7 cellular contexts compared by ENCODE assay signal in genomic region chr12:7060353-7060954, GRCh38. TPM values are rescaled to one million over a fixed set of nuclear protein-coding genes. Genes with fewer than 3 reads are reported as not detected.
DNase-seq lines count a peak whose midpoint lies in the region; ATAC-seq and TF ChIP-seq lines count a peak whose summit lies in the region.

Gene C1S (plus strand): TSS chr12:7060718. CDS start chr12:7061913, 1,195 bp downstream.

- TF ChIP-seq EP300 in Ishikawa (IDR thresholded peaks at IDR 0.05; ENCODE audit: borderline replicate concordance) = no peak

- peak; percentile 85 for ATAC-seq in left lobe of liver
- ATAC-seq in GM18498 (IDR thresholded peaks at IDR 0.05; ENCODE audit: unreplicated experiment) = no peak

- H3K27me3 Mint-ChIP-seq in chondrocyte (ENCODE audit: low read depth) (peaks cover 2% of the 10 kb centered on the region), immature natural killer cell (ENCODE audit: low read depth in 3 of 3) (peaks cover 3 to 14% (median 6%) of the 10 kb centered on the region in 3 donors)
- peaks cover 19% of the 10 kb centered on the region for H3K27me3 Mint-ChIP-seq in activated naive CD8-positive, alpha-beta T cell treated with anti-CD3 and anti-CD28 coated beads for 36 hours

- H3K4me3 Mint-ChIP-seq in chondrocyte (ENCODE audit: unreplicated experiment) (peak within 1 kb of the TSS; percentile 57), immature natural killer cell (no peak within 1 kb of the TSS)
- H3K4me3 Mint-ChIP-seq in activated naive CD8-positive, alpha-beta T cell treated with anti-CD3 and anti-CD28 coated beads for 36 hours = no peak within 1 kb of the TSS

- TF ChIP-seq RAD21 in Ishikawa (IDR thresholded peaks at IDR 0.05; ENCODE audit: low read depth) = peak; percentile 59

- H3K36me3 Mint-ChIP-seq in chondrocyte (ENCODE audit: low read depth) (no peaks in the 10 kb centered on the region), immature natural killer cell (no peaks in the 10 kb centered on the region)
- H3K36me3 Mint-ChIP-seq in activated naive CD8-positive, alpha-beta T cell treated with anti-CD3 and anti-CD28 coated beads for 36 hours = no peaks in the 10 kb centered on the region

- TF ChIP-seq CTCF in chondrocyte (IDR thresholded peaks at IDR 0.05) = peak; percentile 91

- H3K9me3 Mint-ChIP-seq in chondrocyte (ENCODE audit: low read depth) = no peaks in the 10 kb centered on the region
- no peaks in the 10 kb centered on the region for H3K9me3 Mint-ChIP-seq in immature natural killer cell
- H3K9me3 Mint-ChIP-seq in activated naive CD8-positive, alpha-beta T cell treated with anti-CD3 and anti-CD28 coated beads for 36 hours = no peaks in the 10 kb centered on the region

- DNase-seq in chondrocyte (ENCODE audit: low spot score) (no peak), left lobe of liver (ENCODE audit: low spot score) (peak; percentile 87), superior temporal gyrus (ENCODE audit: extremely low spot score) (peak; percentile 39), immature natural killer cell (no peak)
- no peak for DNase-seq in activated naive CD8-positive, alpha-beta T cell treated with anti-CD3 and anti-CD28 coated beads for 36 hours

- peaks cover 19% of the 10 kb centered on the region for H3K4me1 Mint-ChIP-seq in chondrocyte (ENCODE audit: low read depth)
- no peaks in the 10 kb centered on the region for H3K4me1 Mint-ChIP-seq in immature natural killer cell
- no peaks in the 10 kb centered on the region for H3K4me1 Mint-ChIP-seq in activated naive CD8-positive, alpha-beta T cell treated with anti-CD3 and anti-CD28 coated beads for 36 hours

- H3K27ac Mint-ChIP-seq in chondrocyte (ENCODE audit: unreplicated experiment) = peak within 1 kb of the TSS; percentile 90
- no peak within 1 kb of the TSS for H3K27ac Mint-ChIP-seq in immature natural killer cell
- no peak within 1 kb of the TSS for H3K27ac Mint-ChIP-seq in activated naive CD8-positive, alpha-beta T cell treated with anti-CD3 and anti-CD28 coated beads for 36 hours

TF ChIP-seq in Ishikawa, 13 proteins besides CTCF, POLR2A, EP300 and RAD21:
- no peak for TF ChIP-seq TEAD4 (IDR thresholded peaks at IDR 0.05)
- no peak for TF ChIP-seq TAF1 (IDR thresholded peaks at IDR 0.05; ENCODE audit: low read depth)
- TF ChIP-seq, protein P1, sequence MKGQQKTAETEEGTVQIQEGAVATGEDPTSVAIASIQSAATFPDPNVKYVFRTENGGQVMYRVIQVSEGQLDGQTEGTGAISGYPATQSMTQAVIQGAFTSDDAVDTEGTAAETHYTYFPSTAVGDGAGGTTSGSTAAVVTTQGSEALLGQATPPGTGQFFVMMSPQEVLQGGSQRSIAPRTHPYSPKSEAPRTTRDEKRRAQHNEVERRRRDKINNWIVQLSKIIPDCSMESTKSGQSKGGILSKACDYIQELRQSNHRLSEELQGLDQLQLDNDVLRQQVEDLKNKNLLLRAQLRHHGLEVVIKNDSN (IDR thresholded peaks at IDR 0.05) = no peak
- TF ChIP-seq ZBTB7A (IDR thresholded peaks at IDR 0.05; ENCODE audit: low read depth) = no peak
- TF ChIP-seq FOXM1 (IDR thresholded peaks at IDR 0.05; ENCODE audit: borderline replicate concordance, low read depth) = no peak
- TF ChIP-seq REST (IDR thresholded peaks at IDR 0.05; ENCODE audit: low read depth) = no peak
- no peak for TF ChIP-seq TCF12 (IDR thresholded peaks at IDR 0.05; ENCODE audit: low read depth)
- no peak for TF ChIP-seq EGR1 (IDR thresholded peaks at IDR 0.05)
- no peak for TF ChIP-seq NFIC (IDR thresholded peaks at IDR 0.05)

RNA-seq across cellular contexts. Expression of gene C1S, which starts in this region (rescaled TPM):
- total RNA-seq in chondrocyte (20.8 to 24.2 TPM (median 22.8 TPM) in 3 replicates), left lobe of liver (1,760 TPM)
- not detected for polyA plus RNA-seq in immature natural killer cell
- under 1 TPM; 0.47 to 0.66 TPM for total RNA-seq in activated naive CD8-positive, alpha-beta T cell treated with anti-CD3 and anti-CD28 coated beads for 36 hours

Comparison
In these comparisons a context has a peak if more than half of its experiments do, and no peak if none do; other contexts are left out.
1. RNA of gene C1S (total RNA-seq): 1,760 TPM in left lobe of liver (single experiment); 20.8 to 24.2 TPM in chondrocyte and 0.47 to 0.66 TPM in activated naive CD8-positive, alpha-beta T cell treated with anti-CD3 and anti-CD28 coated beads for 36 hours; every median in the first group is over 10 times any median in the second.
2. DNase-seq: peak in left lobe of liver (single experiment) and superior temporal gyrus (single experiment); none in chondrocyte (single experiment), immature natural killer cell (0 of 3) and activated naive CD8-positive, alpha-beta T cell treated with anti-CD3 and anti-CD28 coated beads for 36 hours (single experiment).